1 cellular context compared by ENCODE assay signal in genomic region chr6:56529594-56530191, GRCh38.
A peak's percentile ranks its signal among the peaks of the same experiment; 100 is the strongest.
TF ChIP-seq lines count a peak whose summit lies in the region.

No MANE protein-coding gene starts in this region.

TF ChIP-seq in HEK293, 187 proteins besides CTCF, POLR2A, EP300 and RAD21 (continued from another document):
- TF ChIP-seq ZNF518A (tag by site-specific recombination; conservative IDR thresholded peaks at IDR 0.05; ENCODE audit: low read depth) (peak; percentile 46; the same call in 1 of the 2 replicates), ZNF629 (tag by site-specific recombination; IDR thresholded peaks at IDR 0.05) (peak; percentile 97), GLI2 (tag by site-specific recombination; IDR thresholded peaks at IDR 0.05; ENCODE audit: borderline replicate concordance, low read depth) (peak; percentile 97), ZNF514 (tag by site-specific recombination; IDR thresholded peaks at IDR 0.05) (no peak), ZNF791 (tag by site-specific recombination; IDR thresholded peaks at IDR 0.05) (no peak), ZNF658 (tag by site-specific recombination; IDR thresholded peaks at IDR 0.05) (no peak), ZNF571 (tag by site-specific recombination; IDR thresholded peaks at IDR 0.05) (no peak), ZNF664 (tag by site-specific recombination; IDR thresholded peaks at IDR 0.05) (peak; percentile 88), SP3 (tag by site-specific recombination; IDR thresholded peaks at IDR 0.05) (no peak), SCRT1 (tag by site-specific recombination; IDR thresholded peaks at IDR 0.05; ENCODE audit: borderline replicate concordance) (peak; percentile 73; the same call in 1 of the 2 replicates), OVOL3 (tag by site-specific recombination; IDR thresholded peaks at IDR 0.05) (peak; percentile 81), SP2 (tag by site-specific recombination; IDR thresholded peaks at IDR 0.05) (peak; percentile 52), ZBTB7A (tag by site-specific recombination; IDR thresholded peaks at IDR 0.05; ENCODE audit: low read depth) (0 out of 2 replicates have a peak, but pooled peaks have one; percentile 44), MZF1 (tag by site-specific recombination; IDR thresholded peaks at IDR 0.05; ENCODE audit: borderline replicate concordance) (0 out of 2 replicates have a peak, but pooled peaks have one; percentile 49), ZNF23 (tag by site-specific recombination; IDR thresholded peaks at IDR 0.05; ENCODE audit: borderline replicate concordance) (no peak), ZNF175 (tag by site-specific recombination; IDR thresholded peaks at IDR 0.05) (no peak), PRDM6 (tag by site-specific recombination; IDR thresholded peaks at IDR 0.05) (peak; percentile 99), ZNF473 (tag by site-specific recombination; IDR thresholded peaks at IDR 0.05) (no peak), GLI4 (tag by site-specific recombination; IDR thresholded peaks at IDR 0.05) (no peak), OSR2 (tag by site-specific recombination; IDR thresholded peaks at IDR 0.05) (peak; percentile 92), ZEB2 (tag by site-specific recombination; IDR thresholded peaks at IDR 0.05) (peak; percentile 100), ZNF121 (tag by site-specific recombination; IDR thresholded peaks at IDR 0.05) (peak; percentile 60; the same call in 1 of the 2 replicates), ZNF26 (tag by site-specific recombination; IDR thresholded peaks at IDR 0.05) (no peak), ZNF184 (tag by site-specific recombination; IDR thresholded peaks at IDR 0.05) (no peak), ZNF76 (tag by site-specific recombination; IDR thresholded peaks at IDR 0.05; ENCODE audit: borderline replicate concordance, low read depth) (peak; percentile 74), ZBTB1 (tag by site-specific recombination; IDR thresholded peaks at IDR 0.05) (peak; percentile 87; the same call in 1 of the 2 replicates), ZNF623 (tag by site-specific recombination; IDR thresholded peaks at IDR 0.05) (peak; percentile 34; the same call in 1 of the 2 replicates), ZSCAN30 (tag by site-specific recombination; IDR thresholded peaks at IDR 0.05) (peak; percentile 52; the same call in 1 of the 2 replicates), ZNF169 (tag by site-specific recombination; IDR thresholded peaks at IDR 0.05) (no peak), ZNF391 (tag by site-specific recombination; IDR thresholded peaks at IDR 0.05; ENCODE audit: borderline replicate concordance, low read depth) (peak; percentile 96), KLF16 (tag by site-specific recombination; IDR thresholded peaks at IDR 0.05) (peak; percentile 71), ZNF600 (tag by site-specific recombination; IDR thresholded peaks at IDR 0.05) (peak; percentile 88), ZNF146 (tag by site-specific recombination; IDR thresholded peaks at IDR 0.05) (peak; percentile 72), HOXC10 (CRISPR knock-in tag; IDR thresholded peaks at IDR 0.05) (no peak)
- TF ChIP-seq, protein P1, sequence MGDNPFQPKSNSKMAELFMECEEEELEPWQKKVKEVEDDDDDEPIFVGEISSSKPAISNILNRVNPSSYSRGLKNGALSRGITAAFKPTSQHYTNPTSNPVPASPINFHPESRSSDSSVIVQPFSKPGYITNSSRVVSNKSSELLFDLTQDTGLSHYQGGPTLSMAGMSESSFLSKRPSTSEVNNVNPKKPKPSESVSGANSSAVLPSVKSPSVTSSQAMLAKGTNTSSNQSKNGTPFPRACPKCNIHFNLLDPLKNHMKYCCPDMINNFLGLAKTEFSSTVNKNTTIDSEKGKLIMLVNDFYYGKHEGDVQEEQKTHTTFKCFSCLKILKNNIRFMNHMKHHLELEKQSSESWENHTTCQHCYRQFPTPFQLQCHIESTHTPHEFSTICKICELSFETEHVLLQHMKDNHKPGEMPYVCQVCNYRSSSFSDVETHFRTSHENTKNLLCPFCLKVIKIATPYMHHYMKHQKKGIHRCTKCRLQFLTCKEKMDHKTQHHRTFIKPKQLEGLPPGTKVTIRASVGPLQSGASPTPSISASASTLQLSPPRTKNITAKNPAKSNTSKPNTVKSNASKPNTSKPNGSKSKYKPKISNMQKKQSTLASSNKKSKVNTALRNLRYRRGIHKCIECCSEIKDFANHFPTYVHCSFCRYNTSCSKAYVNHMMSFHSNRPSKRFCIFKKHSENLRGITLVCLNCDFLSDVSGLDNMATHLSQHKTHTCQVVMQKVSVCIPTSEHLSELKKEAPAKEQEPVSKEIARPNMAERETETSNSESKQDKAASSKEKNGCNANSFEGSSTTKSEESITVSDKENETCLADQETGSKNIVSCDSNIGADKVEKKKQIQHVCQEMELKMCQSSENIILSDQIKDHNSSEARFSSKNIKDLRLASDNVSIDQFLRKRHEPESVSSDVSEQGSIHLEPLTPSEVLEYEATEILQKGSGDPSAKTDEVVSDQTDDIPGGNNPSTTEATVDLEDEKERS (tag by site-specific recombination; IDR thresholded peaks at IDR 0.05), result no peak
- TF ChIP-seq, protein P2, sequence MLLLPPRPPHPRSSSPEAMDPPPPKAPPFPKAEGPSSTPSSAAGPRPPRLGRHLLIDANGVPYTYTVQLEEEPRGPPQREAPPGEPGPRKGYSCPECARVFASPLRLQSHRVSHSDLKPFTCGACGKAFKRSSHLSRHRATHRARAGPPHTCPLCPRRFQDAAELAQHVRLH (tag by site-specific recombination; IDR thresholded peaks at IDR 0.05), result peak; percentile 96
- TF ChIP-seq, protein P3, sequence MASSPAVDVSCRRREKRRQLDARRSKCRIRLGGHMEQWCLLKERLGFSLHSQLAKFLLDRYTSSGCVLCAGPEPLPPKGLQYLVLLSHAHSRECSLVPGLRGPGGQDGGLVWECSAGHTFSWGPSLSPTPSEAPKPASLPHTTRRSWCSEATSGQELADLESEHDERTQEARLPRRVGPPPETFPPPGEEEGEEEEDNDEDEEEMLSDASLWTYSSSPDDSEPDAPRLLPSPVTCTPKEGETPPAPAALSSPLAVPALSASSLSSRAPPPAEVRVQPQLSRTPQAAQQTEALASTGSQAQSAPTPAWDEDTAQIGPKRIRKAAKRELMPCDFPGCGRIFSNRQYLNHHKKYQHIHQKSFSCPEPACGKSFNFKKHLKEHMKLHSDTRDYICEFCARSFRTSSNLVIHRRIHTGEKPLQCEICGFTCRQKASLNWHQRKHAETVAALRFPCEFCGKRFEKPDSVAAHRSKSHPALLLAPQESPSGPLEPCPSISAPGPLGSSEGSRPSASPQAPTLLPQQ (tag by site-specific recombination; IDR thresholded peaks at IDR 0.05), result peak; percentile 69
- TF ChIP-seq, protein P4, sequence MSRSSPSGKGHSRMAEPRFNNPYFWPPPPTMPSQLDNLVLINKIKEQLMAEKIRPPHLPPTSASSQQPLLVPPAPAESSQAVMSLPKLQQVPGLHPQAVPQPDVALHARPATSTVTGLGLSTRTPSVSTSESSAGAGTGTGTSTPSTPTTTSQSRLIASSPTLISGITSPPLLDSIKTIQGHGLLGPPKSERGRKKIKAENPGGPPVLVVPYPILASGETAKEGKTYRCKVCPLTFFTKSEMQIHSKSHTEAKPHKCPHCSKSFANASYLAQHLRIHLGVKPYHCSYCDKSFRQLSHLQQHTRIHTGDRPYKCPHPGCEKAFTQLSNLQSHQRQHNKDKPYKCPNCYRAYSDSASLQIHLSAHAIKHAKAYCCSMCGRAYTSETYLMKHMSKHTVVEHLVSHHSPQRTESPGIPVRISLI (tag by site-specific recombination; IDR thresholded peaks at IDR 0.05), result peak; percentile 99
TF ChIP-seq in HEK293: peak in this region for 84.
